ENCODE assay signal across 8 cellular contexts in the genomic region with DNA sequence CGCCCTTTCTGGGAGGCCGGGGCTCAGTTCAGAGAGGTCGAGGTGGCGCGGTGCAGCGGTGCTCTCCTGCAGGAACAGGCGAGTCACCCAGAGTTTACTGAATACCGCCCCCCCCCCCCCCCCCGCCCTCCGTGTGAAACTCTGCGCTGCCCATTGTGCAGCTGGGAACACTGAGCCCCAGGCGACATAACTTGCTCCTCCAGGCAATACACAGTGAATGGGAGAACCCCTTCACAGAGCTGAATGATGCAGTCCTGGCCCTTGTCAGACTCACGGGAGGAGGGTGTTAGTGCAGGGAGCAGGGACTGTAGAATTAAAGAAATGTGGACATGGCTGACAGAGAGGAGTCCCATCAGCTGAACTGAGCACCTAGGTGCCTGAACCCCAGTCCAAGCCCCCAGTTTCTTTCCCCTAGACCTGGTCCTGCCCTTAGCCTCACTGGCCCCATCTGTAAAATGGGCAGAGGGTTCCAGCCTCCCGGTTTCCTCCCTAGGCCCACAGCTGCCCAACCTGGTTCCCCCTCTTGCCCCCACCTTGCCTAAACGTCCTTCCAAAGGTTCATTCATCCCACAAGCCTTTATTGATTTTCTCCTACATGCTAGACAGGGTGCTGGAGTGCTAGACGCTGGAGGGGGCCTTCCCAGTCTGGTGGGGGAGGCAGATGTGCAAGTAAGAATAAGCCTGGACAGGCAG. TPM values are rescaled to one million over a fixed set of nuclear protein-coding genes. Genes with fewer than 3 reads are reported as not detected.
DNase-seq lines count a peak whose midpoint lies in the region; ATAC-seq and TF ChIP-seq lines count a peak whose summit lies in the region.

No MANE protein-coding gene starts in this region.

- no peaks in the 10 kb centered on the region for H3K36me3 ChIP-seq in BLaER1

- no peaks in the 10 kb centered on the region for H3K9me3 ChIP-seq in BLaER1

- no peaks in the 10 kb centered on the region for H3K9me3 Mint-ChIP-seq in natural killer cell treated with Interleukin-12 subunit alpha and Interleukin-12 subunit beta and Interleukin-15 and Interleukin-18, amount 100 ng/mL, for 72 hours

- H3K4me1 Mint-ChIP-seq in natural killer cell treated with Interleukin-12 subunit alpha and Interleukin-12 subunit beta and Interleukin-15 and Interleukin-18, amount 100 ng/mL, for 72 hours (ENCODE audit: low read depth in 2 of 2), result peaks cover 5 to 12% of the 10 kb centered on the region in 2 donors

- peaks cover 12 to 23% of the 10 kb centered on the region in 2 donors for H3K27me3 Mint-ChIP-seq in natural killer cell treated with Interleukin-12 subunit alpha and Interleukin-12 subunit beta and Interleukin-15 and Interleukin-18, amount 100 ng/mL, for 72 hours

- no peaks in the 10 kb centered on the region for H3K27me3 ChIP-seq in BLaER1
- H3K27me3 ChIP-seq in dorsolateral prefrontal cortex, result peaks cover 0 to 7% (median 0%) of the 10 kb centered on the region in 45 donors

- no peak for TF ChIP-seq CTCF in dorsolateral prefrontal cortex (IDR thresholded peaks at IDR 0.05 in 54 of 56, conservative IDR thresholded peaks at IDR 0.05 in 2 of 56; ENCODE audit: low read depth in 1 of 56, partially characterized antibody in 56 of 56)

- ATAC-seq in natural killer cell treated with Interleukin-12 subunit alpha and Interleukin-12 subunit beta and Interleukin-15 and Interleukin-18, amount 100 ng/mL, for 72 hours, result no peak
- no peak for ATAC-seq in HG02970 (IDR thresholded peaks at IDR 0.05; ENCODE audit: low FRiP score, unreplicated experiment)

- DNase-seq in Jurkat, Clone E6-1 (ENCODE audit: low read depth, low spot score), result no peak
- DNase-seq in dorsolateral prefrontal cortex, result no peak
- no peak for DNase-seq in natural killer cell treated with Interleukin-12 subunit alpha and Interleukin-12 subunit beta and Interleukin-15 and Interleukin-18, amount 100 ng/mL, for 72 hours (ENCODE audit: low spot score)
- no peak for DNase-seq in 8988T
- no peak for DNase-seq in SKM-1 treated with dmso at 0.1 percent for 144 hours (lab: John Stamatoyannopoulos, UW; ENCODE audit: unreplicated experiment)
- no peak for DNase-seq in T-helper 9 cell

- peak overlapping the region; percentile 61 for H3K4me3 ChIP-seq in BLaER1
- H3K4me3 ChIP-seq in Jurkat, Clone E6-1 (ENCODE audit: low read length), result peak overlapping the region; percentile 36
- peak overlapping the region in 56 of 59 donors; percentile 29 to 69 (median 52) for H3K4me3 ChIP-seq in dorsolateral prefrontal cortex

- no peaks in the 10 kb centered on the region for H4K20me1 ChIP-seq in BLaER1

- intact Hi-C loops in dorsolateral prefrontal cortex (cut with DNase I), result loop anchor here in 1 of 2 donors (10.0 kb wide), 1 partner anchor 126 kb away; no protein-coding TSS in a partner anchor

- no peak overlapping the region for H3K27ac Mint-ChIP-seq in natural killer cell treated with Interleukin-12 subunit alpha and Interleukin-12 subunit beta and Interleukin-15 and Interleukin-18, amount 100 ng/mL, for 72 hours

- H3K36me3 Mint-ChIP-seq in natural killer cell treated with Interleukin-12 subunit alpha and Interleukin-12 subunit beta and Interleukin-15 and Interleukin-18, amount 100 ng/mL, for 72 hours, result no peaks in the 10 kb centered on the region

- H3K9ac ChIP-seq in BLaER1, result peak overlapping the region; percentile 40; the same call in 1 of the 2 replicates

- peak overlapping the region; percentile 88 for H3K4me2 ChIP-seq in BLaER1

- H3K4me1 ChIP-seq in BLaER1, result peaks cover 86% of the 10 kb centered on the region

- H3K27ac ChIP-seq in BLaER1, result peak overlapping the region; percentile 51; the same call in 1 of the 2 replicates
- peak overlapping the region in 7 of 59 donors; percentile 10 to 49 (median 33) for H3K27ac ChIP-seq in dorsolateral prefrontal cortex

- H3K4me3 Mint-ChIP-seq in natural killer cell treated with Interleukin-12 subunit alpha and Interleukin-12 subunit beta and Interleukin-15 and Interleukin-18, amount 100 ng/mL, for 72 hours, result peak overlapping the region; percentile 51

RNA-seq across cellular contexts. Expression of gene LOXL4, which starts 0.8 kb away (rescaled TPM):
- polyA plus RNA-seq in Jurkat, Clone E6-1 (2012; ENCODE audit: insufficient read depth, insufficient read length), result not detected
- 1 to 10 TPM in 8 of 120 experiments, under 1 TPM in 109, not detected in 3; 0.13 to 3.3 (median 0.50) TPM for total RNA-seq in dorsolateral prefrontal cortex
- not detected for total RNA-seq in natural killer cell treated with Interleukin-12 subunit alpha and Interleukin-12 subunit beta and Interleukin-15 and Interleukin-18, amount 100 ng/mL, for 72 hours
